In genomic region chr10:14528450-14528849, GRCh38 we compare ENCODE assay signal across 18 cellular contexts.
DNase-seq lines count a peak whose midpoint lies in the region; ATAC-seq, FAIRE-seq and TF ChIP-seq lines count a peak whose summit lies in the region.
"Had no signal": no experiment of that assay in that cellular context is flagged by ENCODE, and none has a peak within 500 bp of the region (broad histone marks: within the 10 kb centered on the region; RNA-seq: fewer than 3 reads in every experiment).

No MANE protein-coding gene starts in this region.

- H3K4me1 ChIP-seq in CD4-positive, alpha-beta memory T cell (ENCODE audit: insufficient read depth, low read length) = peaks cover 97% of the 10 kb centered on the region
- H3K4me1 ChIP-seq: foreskin keratinocyte, upper lobe of right lung had no signal

- H3K27ac ChIP-seq in CD4-positive, alpha-beta memory T cell (ENCODE audit: low read depth, low read length) = no peak overlapping the region
- H3K27ac ChIP-seq: foreskin keratinocyte, upper lobe of right lung had no signal

- H3K4me1 Mint-ChIP-seq in CD4-positive, alpha-beta memory T cell = peaks cover 65 to 96% (median 78%) of the 10 kb centered on the region in 4 donors
- peaks cover 84% of the 10 kb centered on the region for H3K4me1 Mint-ChIP-seq in activated CD8-positive, alpha-beta T cell treated with anti-CD3 and anti-CD28 coated beads, Interleukin-2, amount 10 ng/mL, durations not matched to agents 7 days and 5 days (ENCODE audit: low read depth)
- H3K4me1 Mint-ChIP-seq in immature natural killer cell = peaks cover 85 to 95% of the 10 kb centered on the region in 2 donors

- no peaks in the 10 kb centered on the region for H3K9me3 Mint-ChIP-seq in CD4-positive, alpha-beta memory T cell
- no peaks in the 10 kb centered on the region for H3K9me3 Mint-ChIP-seq in activated CD8-positive, alpha-beta T cell treated with anti-CD3 and anti-CD28 coated beads, Interleukin-2, amount 10 ng/mL, durations not matched to agents 7 days and 5 days (ENCODE audit: insufficient read depth)
- peaks cover 0 to 2% (median 0%) of the 10 kb centered on the region in 6 donors for H3K9me3 Mint-ChIP-seq in immature natural killer cell

- peak overlapping the region; percentile 10 to 94 (median 75) for H3K27ac Mint-ChIP-seq in CD4-positive, alpha-beta memory T cell
- peak overlapping the region; percentile 13 for H3K27ac Mint-ChIP-seq in activated CD8-positive, alpha-beta T cell treated with anti-CD3 and anti-CD28 coated beads, Interleukin-2, amount 10 ng/mL, durations not matched to agents 7 days and 5 days
- peak overlapping the region in 4 of 6 donors; percentile 1 to 62 (median 53) for H3K27ac Mint-ChIP-seq in immature natural killer cell

- H3K9me3 ChIP-seq in CD4-positive, alpha-beta memory T cell (ENCODE audit: control insufficient read depth in 1 of 2, low read length in 2 of 2) = no peaks in the 10 kb centered on the region
- H3K9me3 ChIP-seq: upper lobe of right lung had no signal

- CTCF ChIA-PET in CD4-positive, alpha-beta memory T cell (lab: Charles Lee; ENCODE audit: partially characterized antibody) = interaction anchor here (0.8 to 1.7 kb wide), 12 partner anchors 9 to 444 kb away, joined by 3 to 11 read pairs (median 4); no protein-coding TSS in a partner anchor
- CTCF ChIA-PET in activated CD8-positive, alpha-beta T cell treated with anti-CD3 and anti-CD28 coated beads, Interleukin-2, amount 10 ng/mL, durations not matched to agents 7 days and 5 days (lab: Charles Lee) = interaction anchor here (0.6 to 1.9 kb wide), 12 partner anchors 9 to 728 kb away, joined by 3 to 26 read pairs (median 3); no protein-coding TSS in a partner anchor

- peak; percentile 96 for ATAC-seq in activated CD8-positive, alpha-beta T cell treated with anti-CD3 and anti-CD28 coated beads, Interleukin-2, amount 10 ng/mL, durations not matched to agents 7 days and 5 days
- no peak for ATAC-seq in HG02981 (IDR thresholded peaks at IDR 0.05; ENCODE audit: unreplicated experiment)
- ATAC-seq: foreskin keratinocyte, Right ventricle myocardium inferior, upper lobe of right lung had no signal

- intact Hi-C loops in CD4-positive, alpha-beta memory T cell (cut with micrococcal nuclease) = no loop called here
- intact Hi-C loops in posterior cingulate gyrus (cut with DNase I) = no loop called here

- no peak for TF ChIP-seq CTCF in D721Med (IDR thresholded peaks at IDR 0.05; ENCODE audit: insufficient read depth, missing control alignments)

- H3K27me3 Mint-ChIP-seq in CD4-positive, alpha-beta memory T cell = no peaks in the 10 kb centered on the region
- H3K27me3 Mint-ChIP-seq in activated CD8-positive, alpha-beta T cell treated with anti-CD3 and anti-CD28 coated beads, Interleukin-2, amount 10 ng/mL, durations not matched to agents 7 days and 5 days (ENCODE audit: low read depth) = no peaks in the 10 kb centered on the region
- peaks cover 0 to 2% (median 0%) of the 10 kb centered on the region in 3 donors for H3K27me3 Mint-ChIP-seq in immature natural killer cell (ENCODE audit: low read depth in 3 of 3)

- H3K27me3 ChIP-seq in CD4-positive, alpha-beta memory T cell (ENCODE audit: insufficient read depth, low read length) = no peaks in the 10 kb centered on the region
- H3K27me3 ChIP-seq: foreskin keratinocyte, upper lobe of right lung had no signal

- POLR2A ChIA-PET in CD4-positive, alpha-beta memory T cell (lab: Charles Lee; ENCODE audit: partially characterized antibody) = interaction anchor here (0.6 to 3.2 kb wide), 12 partner anchors 9 to 310 kb away, joined by 3 to 12 read pairs (median 4); partner anchors contain the start of genes CDNF, HSPA14 and MSANTD7
- POLR2A ChIA-PET in activated CD8-positive, alpha-beta T cell treated with anti-CD3 and anti-CD28 coated beads, Interleukin-2, amount 10 ng/mL, durations not matched to agents 7 days and 5 days (lab: Charles Lee) = interaction anchor here (0.9 to 1.3 kb wide), 5 partner anchors 9 to 310 kb away, joined by 3 to 5 read pairs (median 4); partner anchors contain the start of genes CDNF, HSPA14 and MSANTD7

- no peak for TF ChIP-seq POLR2A in GM12892 (IDR thresholded peaks at IDR 0.05; ENCODE audit: low read depth, low read length)

- peak; percentile 53 to 72 (median 57) for DNase-seq in CD4-positive, alpha-beta memory T cell
- DNase-seq in GM12892 (ENCODE audit: insufficient read length) (no peak), immature natural killer cell (peak in 1 of 3 donors; percentile 14), AG08396 (ENCODE audit: low spot score) (no peak), posterior cingulate gyrus (no peak), D721Med (ENCODE audit: insufficient read length, low spot score) (no peak)
- peak; percentile 54 for DNase-seq in activated CD8-positive, alpha-beta T cell treated with anti-CD3 and anti-CD28 coated beads, Interleukin-2, amount 10 ng/mL, durations not matched to agents 7 days and 5 days
- DNase-seq: dermis blood vessel endothelial cell; foreskin keratinocyte; H7; kidney glomerular epithelial cell; NCI-H1417; NCI-H69; stimulated activated CD4-positive, alpha-beta T cell treated with anti-CD3 and anti-CD28 coated beads, Interleukin-2, amount 100 ng/mL, for 24 hours; SW 1271; upper lobe of right lung had no signal

- no peak overlapping the region for H3K4me3 ChIP-seq in CD4-positive, alpha-beta memory T cell (ENCODE audit: low read length in 2 of 2)
- H3K4me3 ChIP-seq: upper lobe of right lung had no signal

- peaks cover 47% of the 10 kb centered on the region for H3K36me3 ChIP-seq in CD4-positive, alpha-beta memory T cell (ENCODE audit: insufficient read depth, low read length)

- FAIRE-seq in GM12892 (lab: Jason Lieb, UNC) (peak; percentile 40), D721Med (lab: Jason Lieb, UNC) (no peak)

- H3K36me3 Mint-ChIP-seq in CD4-positive, alpha-beta memory T cell = peaks cover 62 to 81% of the 10 kb centered on the region in 2 donors
- peaks cover 66% of the 10 kb centered on the region for H3K36me3 Mint-ChIP-seq in activated CD8-positive, alpha-beta T cell treated with anti-CD3 and anti-CD28 coated beads, Interleukin-2, amount 10 ng/mL, durations not matched to agents 7 days and 5 days (ENCODE audit: low read depth)
- H3K36me3 Mint-ChIP-seq in immature natural killer cell = peaks cover 4 to 38% (median 11%) of the 10 kb centered on the region in 3 donors

- peak overlapping the region in 7 of 8 donors; percentile 33 to 77 (median 70) for H3K4me3 Mint-ChIP-seq in CD4-positive, alpha-beta memory T cell
- peak overlapping the region; percentile 16 for H3K4me3 Mint-ChIP-seq in activated CD8-positive, alpha-beta T cell treated with anti-CD3 and anti-CD28 coated beads, Interleukin-2, amount 10 ng/mL, durations not matched to agents 7 days and 5 days
- peak overlapping the region in 4 of 5 donors; percentile 4 to 51 (median 38) for H3K4me3 Mint-ChIP-seq in immature natural killer cell

Comparison
In these comparisons a context has a peak if more than half of its experiments do, and no peak if none do; other contexts are left out.
1. DNase-seq: peak in CD4-positive, alpha-beta memory T cell (5 of 5) and activated CD8-positive, alpha-beta T cell treated with anti-CD3 and anti-CD28 coated beads, Interleukin-2, amount 10 ng/mL, durations not matched to agents 7 days and 5 days (single experiment); none in GM12892 (single experiment), AG08396 (single experiment), posterior cingulate gyrus (0 of 10) and D721Med (single experiment).
2. H3K27ac Mint-ChIP-seq: peak in every context shown above with its lines; median percentile 75 in CD4-positive, alpha-beta memory T cell; 53 in immature natural killer cell; 13 in activated CD8-positive, alpha-beta T cell treated with anti-CD3 and anti-CD28 coated beads, Interleukin-2, amount 10 ng/mL, durations not matched to agents 7 days and 5 days.
3. H3K4me3 Mint-ChIP-seq: peak in every context shown above with its lines; median percentile 70 in CD4-positive, alpha-beta memory T cell; 38 in immature natural killer cell; 16 in activated CD8-positive, alpha-beta T cell treated with anti-CD3 and anti-CD28 coated beads, Interleukin-2, amount 10 ng/mL, durations not matched to agents 7 days and 5 days.